Comparison of ENCODE assay signal across 2 cellular contexts in genomic region chr19:55950566-55950965, GRCh38. TPM values are rescaled to one million over a fixed set of nuclear protein-coding genes. Genes with fewer than 3 reads are reported as not detected.
"Had no signal": no experiment of that assay in that cellular context is flagged by ENCODE, and none has a peak within 500 bp of the region (broad histone marks: within the 10 kb centered on the region; RNA-seq: fewer than 3 reads in every experiment).

No MANE protein-coding gene starts in this region.

RNA-seq across cellular contexts. Expression of gene NLRP8, which starts 2.9 kb away (rescaled TPM):
- total RNA-seq: G401, GM12878 had no signal

RNA-seq across cellular contexts. Expression of gene NLRP13, which starts 18.4 kb away (rescaled TPM):
- total RNA-seq: G401, GM12878 had no signal

RNA-seq across cellular contexts. Expression of gene NLRP5, which starts 36.0 kb away (rescaled TPM):
- total RNA-seq: G401, GM12878 had no signal
